8 cellular contexts compared by ENCODE assay signal in the genomic region with DNA sequence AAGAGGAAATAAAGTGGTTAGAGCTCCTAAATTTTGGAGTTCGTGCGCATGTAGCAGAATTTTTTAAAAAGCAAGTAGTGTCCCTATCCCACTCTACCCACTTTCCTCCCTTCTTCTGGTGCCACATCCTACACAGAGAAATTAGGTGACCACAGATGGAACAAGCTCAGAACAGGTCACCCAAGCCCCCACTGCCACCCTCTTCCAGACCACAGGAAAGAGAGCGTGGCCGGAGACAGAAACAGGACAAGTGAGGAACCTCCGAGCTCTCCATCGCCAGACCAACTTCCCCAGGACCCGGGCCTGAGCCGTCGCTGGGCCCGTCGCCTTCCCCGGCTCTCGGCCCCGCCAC. TPM values are rescaled to one million over a fixed set of nuclear protein-coding genes. Genes with fewer than 3 reads are reported as not detected.
DNase-seq lines count a peak whose midpoint lies in the region; ATAC-seq and TF ChIP-seq lines count a peak whose summit lies in the region.

No MANE protein-coding gene starts in this region.

- H4K20me1 ChIP-seq in SK-N-SH (ENCODE audit: insufficient read depth) (no peaks in the 10 kb centered on the region), PC-3 (ENCODE audit: low read length) (peaks cover 21% of the 10 kb centered on the region)

- peaks cover 49% of the 10 kb centered on the region for H3K79me2 ChIP-seq in SK-N-SH (ENCODE audit: insufficient read depth)
- peaks cover 53% of the 10 kb centered on the region for H3K79me2 ChIP-seq in PC-3 (ENCODE audit: low read length)

- TF ChIP-seq RAD21 in SK-N-SH (IDR thresholded peaks at IDR 0.05; ENCODE audit: low read length): no peak

- TF ChIP-seq EP300 in SK-N-SH (IDR thresholded peaks at IDR 0.05; ENCODE audit: borderline replicate concordance in 1 of 2, low read depth in 1 of 2, low read length in 1 of 2): no peak

- H2AFZ ChIP-seq in SK-N-SH (ENCODE audit: low read depth) (peak overlapping the region; percentile 81; the same call in 1 of the 2 replicates), PC-3 (ENCODE audit: low read length) (no peak overlapping the region)

- H3K9me3 ChIP-seq in SK-N-SH (no peaks in the 10 kb centered on the region), PC-3 (ENCODE audit: low read length) (no peaks in the 10 kb centered on the region), esophagus (ENCODE audit: control insufficient read depth in 2 of 2, insufficient read depth in 1 of 2, low read depth in 1 of 2, low read length in 1 of 2) (no peaks in the 10 kb centered on the region), psoas muscle (no peaks in the 10 kb centered on the region)

- H3K9me2 ChIP-seq in SK-N-SH (no peaks in the 10 kb centered on the region), PC-3 (replicated peaks; ENCODE audit: low read length) (no peaks in the 10 kb centered on the region)

- no peak for TF ChIP-seq CTCF in SK-N-SH (IDR thresholded peaks at IDR 0.05)
- no peak for TF ChIP-seq CTCF in PC-3 (conservative IDR thresholded peaks at IDR 0.05; ENCODE audit: low read depth, low read length)
- no peak for TF ChIP-seq CTCF in psoas muscle (IDR thresholded peaks at IDR 0.05)

- peak overlapping the region; percentile 91 to 99; a peak in 3 of 4 replicates for H3K27ac ChIP-seq in SK-N-SH (ENCODE audit: low read depth in 2 of 2, low read length in 1 of 2)
- peak overlapping the region; percentile 98 for H3K27ac ChIP-seq in PC-3 (ENCODE audit: low read length)
- peak overlapping the region; percentile 100 for H3K27ac ChIP-seq in esophagus (ENCODE audit: low read depth in 2 of 2, low read length in 1 of 2)
- H3K27ac ChIP-seq in psoas muscle: peak overlapping the region; percentile 100

- POLR2A ChIA-PET in SK-N-SH (lab: Yijun Ruan, JAX) (no interaction called here), PC-3 (lab: Charles Lee; ENCODE audit: unreplicated experiment) (interaction anchor here (0.6 kb wide), 1 partner anchor 62 kb away, joined by 3 read pairs; no protein-coding TSS in a partner anchor)

- intact Hi-C loops in PC-3 (cut with micrococcal nuclease) (loop anchor here (1.0 to 5.0 kb wide), 4 partner anchors 12 to 84 kb away; a partner anchor contains a TSS), psoas muscle (cut with DNase I) (loop anchor here (2.0 to 5.0 kb wide), 2 partner anchors 69 kb away; no protein-coding TSS in a partner anchor)

- H3K36me3 ChIP-seq in SK-N-SH (replicated peaks in 1 of 2; ENCODE audit: control insufficient read depth in 1 of 2, insufficient read depth in 2 of 2, low read length in 1 of 2) (no peaks in the 10 kb centered on the region), PC-3 (ENCODE audit: low read depth, low read length) (no peaks in the 10 kb centered on the region; the same call in 1 of the 2 replicates), esophagus (ENCODE audit: control insufficient read depth in 2 of 2, insufficient read depth in 2 of 2, low read length in 1 of 2) (no peaks in the 10 kb centered on the region), psoas muscle (ENCODE audit: insufficient read depth in 1 of 2, low read depth in 1 of 2) (no peaks in the 10 kb centered on the region)

- DNase-seq in SK-N-SH (no peak), PC-3 (no peak), psoas muscle (no peak), SKM-1 treated with dmso at 0.1 percent for 144 hours (lab: John Stamatoyannopoulos, UW; ENCODE audit: unreplicated experiment) (no peak), DMS114 treated with DMSO at 0.1 percent for 48 hours (lab: John Stamatoyannopoulos, UW; ENCODE audit: unreplicated experiment) (no peak)

- peak overlapping the region; percentile 93 for H3K4me2 ChIP-seq in SK-N-SH
- peak overlapping the region; percentile 91 for H3K4me2 ChIP-seq in PC-3 (ENCODE audit: low read length)

- CTCF ChIA-PET in SK-N-SH (lab: Yijun Ruan, JAX): interaction anchor here (1.5 to 3.5 kb wide), 4 partner anchors 14 to 333 kb away, joined by 4 to 13 read pairs (median 4); no protein-coding TSS in a partner anchor
- CTCF ChIA-PET in PC-3 (lab: Charles Lee): no interaction called here

- ATAC-seq in SK-N-SH treated with all-trans-retinoic acid at 6 μM for 48 hours: no peak
- ATAC-seq in PC-3: peak; percentile 0; the same call in 1 of the 2 replicates
- ATAC-seq in psoas muscle: no peak
- no peak for ATAC-seq in HG03520 (IDR thresholded peaks at IDR 0.05; ENCODE audit: unreplicated experiment)

- H3K4me1 ChIP-seq in SK-N-SH (ENCODE audit: control insufficient read depth in 1 of 2, insufficient read depth in 2 of 2, low read depth in 1 of 2, low read length in 1 of 2) (peaks cover 0 to 9% of the 10 kb centered on the region in 2 experiments; a peak in 1 of 4 replicates), PC-3 (ENCODE audit: insufficient read depth, low read length) (peaks cover 33% of the 10 kb centered on the region), esophagus (ENCODE audit: control insufficient read depth in 2 of 2, insufficient read depth in 2 of 2, low read length in 1 of 2) (peaks cover 0 to 2% of the 10 kb centered on the region in 2 donors), psoas muscle (peaks cover 31% of the 10 kb centered on the region)

- H3K27me3 ChIP-seq in SK-N-SH (ENCODE audit: insufficient read depth) (no peaks in the 10 kb centered on the region), PC-3 (ENCODE audit: low read length) (no peaks in the 10 kb centered on the region), esophagus (ENCODE audit: control insufficient read depth in 1 of 2, insufficient read depth in 2 of 2, low read length in 2 of 2) (no peaks in the 10 kb centered on the region), psoas muscle (ENCODE audit: insufficient read depth in 3 of 3, low read length in 2 of 3) (no peaks in the 10 kb centered on the region)

- no TSS peak for BruUV-seq in PC-3 (replicated peaks; lab: Mats Ljungman, UMichigan)

- H3K9ac ChIP-seq in SK-N-SH (peak overlapping the region; percentile 96), PC-3 (ENCODE audit: low read length) (peak overlapping the region; percentile 95)

- 0% methylated on average over 2 of the region's 14 CpGs for whole genome bisulfite sequencing in SK-N-SH (ENCODE audit: low lambda C conversion rate)
- WGBS in esophagus, 2 donors: 1% methylated on average over 14 of the region's 14 CpGs
- WGBS in psoas muscle, 3 donors: 2% methylated on average over 14 of the region's 14 CpGs

- peak overlapping the region; percentile 81 to 83 for H3K4me3 ChIP-seq in SK-N-SH (ENCODE audit: low read depth in 2 of 2, low read length in 1 of 2)
- peak overlapping the region; percentile 83 for H3K4me3 ChIP-seq in PC-3 (ENCODE audit: low read length)
- peak overlapping the region; percentile 76 to 90 for H3K4me3 ChIP-seq in esophagus (ENCODE audit: low read depth in 1 of 2, low read length in 2 of 2)
- H3K4me3 ChIP-seq in psoas muscle: peak overlapping the region; percentile 97

- peaks cover 15% of the 10 kb centered on the region for H3F3A ChIP-seq in SK-N-SH (replicated peaks; ENCODE audit: insufficient read depth)
- H3F3A ChIP-seq in PC-3 (ENCODE audit: low read length, unreplicated experiment): no peaks in the 10 kb centered on the region

TF ChIP-seq in SK-N-SH, 30 proteins besides CTCF, POLR2A, EP300 and RAD21:
- TF ChIP-seq SMC3 (IDR thresholded peaks at IDR 0.05; ENCODE audit: low read depth, low read length) (no peak), FOXJ3 (CRISPR knock-in tag; IDR thresholded peaks at IDR 0.05) (0 out of 2 replicates have a peak, but pooled peaks have one; percentile 10)
TF ChIP-seq in SK-N-SH: peak in this region for 1.

TF ChIP-seq in SK-N-SH treated with all-trans-retinoic acid at 6 μM for 48 hours, 23 proteins besides CTCF, POLR2A, EP300 and RAD21:
- TF ChIP-seq, protein P1, sequence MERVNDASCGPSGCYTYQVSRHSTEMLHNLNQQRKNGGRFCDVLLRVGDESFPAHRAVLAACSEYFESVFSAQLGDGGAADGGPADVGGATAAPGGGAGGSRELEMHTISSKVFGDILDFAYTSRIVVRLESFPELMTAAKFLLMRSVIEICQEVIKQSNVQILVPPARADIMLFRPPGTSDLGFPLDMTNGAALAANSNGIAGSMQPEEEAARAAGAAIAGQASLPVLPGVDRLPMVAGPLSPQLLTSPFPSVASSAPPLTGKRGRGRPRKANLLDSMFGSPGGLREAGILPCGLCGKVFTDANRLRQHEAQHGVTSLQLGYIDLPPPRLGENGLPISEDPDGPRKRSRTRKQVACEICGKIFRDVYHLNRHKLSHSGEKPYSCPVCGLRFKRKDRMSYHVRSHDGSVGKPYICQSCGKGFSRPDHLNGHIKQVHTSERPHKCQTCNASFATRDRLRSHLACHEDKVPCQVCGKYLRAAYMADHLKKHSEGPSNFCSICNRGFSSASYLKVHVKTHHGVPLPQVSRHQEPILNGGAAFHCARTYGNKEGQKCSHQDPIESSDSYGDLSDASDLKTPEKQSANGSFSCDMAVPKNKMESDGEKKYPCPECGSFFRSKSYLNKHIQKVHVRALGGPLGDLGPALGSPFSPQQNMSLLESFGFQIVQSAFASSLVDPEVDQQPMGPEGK (CRISPR knock-in tag; IDR thresholded peaks at IDR 0.05; ENCODE audit: borderline replicate concordance): no peak
- TF ChIP-seq, protein P2, sequence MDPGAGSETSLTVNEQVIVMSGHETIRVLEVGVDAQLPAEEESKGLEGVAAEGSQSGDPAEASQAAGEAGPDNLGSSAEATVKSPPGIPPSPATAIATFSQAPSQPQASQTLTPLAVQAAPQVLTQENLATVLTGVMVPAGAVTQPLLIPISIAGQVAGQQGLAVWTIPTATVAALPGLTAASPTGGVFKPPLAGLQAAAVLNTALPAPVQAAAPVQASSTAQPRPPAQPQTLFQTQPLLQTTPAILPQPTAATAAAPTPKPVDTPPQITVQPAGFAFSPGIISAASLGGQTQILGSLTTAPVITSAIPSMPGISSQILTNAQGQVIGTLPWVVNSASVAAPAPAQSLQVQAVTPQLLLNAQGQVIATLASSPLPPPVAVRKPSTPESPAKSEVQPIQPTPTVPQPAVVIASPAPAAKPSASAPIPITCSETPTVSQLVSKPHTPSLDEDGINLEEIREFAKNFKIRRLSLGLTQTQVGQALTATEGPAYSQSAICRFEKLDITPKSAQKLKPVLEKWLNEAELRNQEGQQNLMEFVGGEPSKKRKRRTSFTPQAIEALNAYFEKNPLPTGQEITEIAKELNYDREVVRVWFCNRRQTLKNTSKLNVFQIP (CRISPR knock-in tag; IDR thresholded peaks at IDR 0.05; ENCODE audit: borderline replicate concordance, low read depth): no peak
- no peak for TF ChIP-seq ZFP30 (CRISPR knock-in tag; IDR thresholded peaks at IDR 0.05)
- TF ChIP-seq TCF4 (CRISPR knock-in tag; IDR thresholded peaks at IDR 0.05; ENCODE audit: borderline replicate concordance): no peak

RNA-seq across cellular contexts. Expression of a gene that starts 0.4 kb away (rescaled TPM):
- polyA plus RNA-seq in SK-N-SH (2012; rRNA removed) (23.9 and 30.7 TPM in 2 replicates), esophagus (10 to 100 TPM; 19.9 to 27.3 TPM), psoas muscle (100 to 1,000 TPM in 1 of 3 donors, 10 to 100 TPM in 2; 24.8 to 126 (median 30.3) TPM)
- polyA plus RNA-seq in SK-N-SH (2012; cell fraction: cytosol; rRNA removed): 13.0 and 20.9 TPM in 2 replicates
- 32.2 and 49.2 TPM in 2 replicates for polyA plus RNA-seq in SK-N-SH (2012; cell fraction: nucleus; rRNA removed)
- total RNA-seq in PC-3 (2014; rRNA removed) (85.5 and 122 TPM in 2 replicates), psoas muscle (10 to 100 TPM; 27.6 to 58.0 (median 41.8) TPM)
